ENCODE assay signal across 9 cellular contexts in genomic region chr14:58572092-58572853, GRCh38.
A peak's percentile ranks its signal among the peaks of the same experiment; 100 is the strongest.
DNase-seq lines count a peak whose midpoint lies in the region; ATAC-seq and FAIRE-seq lines count a peak whose summit lies in the region.
"Had no signal": no experiment of that assay in that cellular context is flagged by ENCODE, and none has a peak within 500 bp of the region (broad histone marks: within the 10 kb centered on the region; RNA-seq: fewer than 3 reads in every experiment).

No MANE protein-coding gene starts in this region.

- FAIRE-seq in HTR-8/SVneo (lab: Jason Lieb, UNC): peak; percentile 93

- DNase-seq in HTR-8/SVneo (ENCODE audit: insufficient read length, low spot score): peak; percentile 59
- peak; percentile 41 for DNase-seq in activated T-cell treated with anti-CD3 and anti-CD28 coated beads for 48 hours (ENCODE audit: low read depth)
- DNase-seq in islet precursor cell: peak; percentile 91
- DNase-seq in stimulated activated CD8-positive, alpha-beta memory T cell treated with anti-CD3 and anti-CD28 coated beads, Interleukin-15, amount 100 ng/mL, for 48 hours (ENCODE audit: low read depth in 2 of 2): peak; percentile 1 to 36
- no peak for DNase-seq in NCI-H1417 (lab: John Stamatoyannopoulos, UW)
- no peak for DNase-seq in SK-N-DZ (ENCODE audit: low spot score)
- DNase-seq in COR-L47 (lab: John Stamatoyannopoulos, UW): no peak
- DNase-seq: activated CD4-positive, CD25-positive, alpha-beta regulatory T cell had no signal

- ATAC-seq in GM21528 (IDR thresholded peaks at IDR 0.05; ENCODE audit: low FRiP score, unreplicated experiment): no peak

Comparison
In these comparisons a context has a peak if more than half of its experiments do, and no peak if none do; other contexts are left out.
1. DNase-seq: peak in HTR-8/SVneo (single experiment), activated T-cell treated with anti-CD3 and anti-CD28 coated beads for 48 hours (single experiment), islet precursor cell (single experiment) and stimulated activated CD8-positive, alpha-beta memory T cell treated with anti-CD3 and anti-CD28 coated beads, Interleukin-15, amount 100 ng/mL, for 48 hours (2 of 2); none in NCI-H1417 (0 of 3), SK-N-DZ (single experiment) and COR-L47 (single experiment).